Comparison of ENCODE assay signal across 8 cellular contexts in the genomic region with DNA sequence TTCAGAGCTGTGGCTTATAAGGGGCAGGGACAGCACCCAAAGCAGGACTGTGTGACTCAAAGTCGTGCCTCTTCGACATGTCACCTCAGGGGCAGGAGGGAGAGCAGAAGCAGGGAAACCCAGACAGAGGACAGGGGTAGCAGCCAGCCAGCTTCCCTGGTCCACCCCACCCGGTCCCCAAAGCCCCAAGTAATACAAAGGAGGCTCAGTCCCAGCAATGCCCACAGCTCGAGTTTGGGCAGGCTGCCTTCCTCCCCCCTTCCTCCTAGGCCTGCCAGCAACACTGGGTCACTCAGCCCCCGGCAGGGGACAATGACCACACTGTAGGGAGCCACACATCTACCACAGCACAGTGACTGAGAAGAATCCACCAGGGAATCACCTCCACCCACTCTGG.
DNase-seq lines count a peak whose midpoint lies in the region; ATAC-seq lines count a peak whose summit lies in the region.

No MANE protein-coding gene starts in this region.

- peaks cover 34% of the 10 kb centered on the region for H3K36me3 ChIP-seq in adipocyte (ENCODE audit: control insufficient read depth, insufficient read depth, low read length, severe bottlenecking)

- H3K27ac ChIP-seq in layer of hippocampus (ENCODE audit: low read depth, low read length) = peak overlapping the region; percentile 74

- peak overlapping the region; percentile 95 for H3K9ac ChIP-seq in adipocyte (ENCODE audit: low read length)

- peak; percentile 69 for DNase-seq in activated CD8-positive, alpha-beta memory T cell treated with anti-CD3 and anti-CD28 coated beads, Interleukin-2, amount 50 U/mL, for 48 hours
- DNase-seq in activated CD8-positive, alpha-beta memory T cell treated with anti-CD3 and anti-CD28 coated beads, Interleukin-2, amount 50 U/mL, for 4 hours = no peak
- DNase-seq in adipocyte (ENCODE audit: low read depth) (no peak), superior temporal gyrus (ENCODE audit: extremely low spot score) (peak; percentile 86)

- H3K27me3 ChIP-seq in adipocyte (replicated peaks; ENCODE audit: control insufficient read depth, insufficient read depth, low read length) = no peaks in the 10 kb centered on the region
- no peaks in the 10 kb centered on the region for H3K27me3 ChIP-seq in layer of hippocampus (ENCODE audit: control insufficient read depth, insufficient read depth, low read length)

- H3K4me1 ChIP-seq in adipocyte (ENCODE audit: control insufficient read depth, insufficient read depth, low read length) = peaks cover 66% of the 10 kb centered on the region

- H3K4me3 ChIP-seq in adipocyte (ENCODE audit: low read length) = peak overlapping the region; percentile 89

- no peaks in the 10 kb centered on the region for H3K9me3 ChIP-seq in adipocyte (ENCODE audit: control insufficient read depth, low read length)

- ATAC-seq in HG03571 (IDR thresholded peaks at IDR 0.05; ENCODE audit: unreplicated experiment) (no peak), GM21360 (IDR thresholded peaks at IDR 0.05; ENCODE audit: unreplicated experiment) (no peak), HG02840 (IDR thresholded peaks at IDR 0.05; ENCODE audit: low FRiP score, unreplicated experiment) (no peak)

Comparison
In these comparisons a context has a peak if more than half of its experiments do, and no peak if none do; other contexts are left out.
1. DNase-seq: peak in activated CD8-positive, alpha-beta memory T cell treated with anti-CD3 and anti-CD28 coated beads, Interleukin-2, amount 50 U/mL, for 48 hours (single experiment) and superior temporal gyrus (single experiment); none in activated CD8-positive, alpha-beta memory T cell treated with anti-CD3 and anti-CD28 coated beads, Interleukin-2, amount 50 U/mL, for 4 hours (single experiment) and adipocyte (single experiment).